In the genomic region with DNA sequence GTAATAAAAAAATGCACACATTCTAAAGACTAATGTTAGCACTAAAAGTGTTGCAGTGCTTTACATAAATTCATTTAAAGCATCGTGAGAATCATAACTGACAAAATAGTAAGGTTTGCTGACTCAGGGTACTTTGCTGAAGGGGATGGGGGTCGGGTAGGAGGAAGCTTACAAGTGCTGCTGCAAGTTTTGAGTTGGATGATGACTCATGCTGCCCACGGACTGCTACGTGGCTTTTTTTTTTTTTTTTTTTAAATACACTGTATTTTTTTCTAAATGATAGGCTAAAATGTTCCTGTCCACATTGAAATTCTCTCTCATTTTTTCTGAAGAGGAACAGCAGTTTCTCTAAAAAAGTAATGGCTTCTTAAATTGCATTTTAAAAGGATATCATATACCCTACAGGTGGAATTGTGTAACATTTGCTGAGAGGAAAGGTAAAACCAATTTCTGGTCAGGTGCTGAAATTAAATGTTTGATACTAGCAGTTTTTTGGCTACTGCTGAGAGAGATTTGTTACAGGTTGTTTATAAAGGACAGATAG, we compare ENCODE assay signal across 8 cellular contexts. TPM values are rescaled to one million over a fixed set of nuclear protein-coding genes. Genes with fewer than 3 reads are reported as not detected.
DNase-seq lines count a peak whose midpoint lies in the region; ATAC-seq and TF ChIP-seq lines count a peak whose summit lies in the region.

No MANE protein-coding gene starts in this region.

- POLR2A ChIA-PET in HEK293T (lab: Yijun Ruan, JAX): interaction anchor here (1.0 kb wide), 1 partner anchor 57 kb away, joined by 3 read pairs; no protein-coding TSS in a partner anchor

- peak overlapping the region; percentile 71 to 92 for H3K4me3 Mint-ChIP-seq in CD14-positive monocyte

- TF ChIP-seq POLR2A in heart left ventricle (IDR thresholded peaks at IDR 0.05): no peak

- no peaks in the 10 kb centered on the region for H3K27me3 ChIP-seq in heart left ventricle

- H3K36me3 Mint-ChIP-seq in CD14-positive monocyte: peaks cover 1 to 10% of the 10 kb centered on the region in 2 donors

- peaks cover 1 to 5% (median 4%) of the 10 kb centered on the region in 3 donors for H3K27me3 Mint-ChIP-seq in CD14-positive monocyte (ENCODE audit: low read depth in 3 of 3)

- peak overlapping the region; percentile 95 to 99 (median 98) for H3K27ac Mint-ChIP-seq in CD14-positive monocyte

- intact Hi-C loops in CD14-positive monocyte (cut with micrococcal nuclease) (no loop called here), heart left ventricle (cut with DNase I) (loop anchor here in 2 of 10 donors (5.0 to 10.0 kb wide), 2 partner anchors 39 to 504 kb away; a partner anchor contains a TSS)

- WGBS in heart left ventricle, 4 donors: 0 to 2% (median 1%) methylated on average over 4 of the region's 4 CpGs

- H3K4me3 ChIP-seq in heart left ventricle (peak overlapping the region in 9 of 12 donors; percentile 60 to 89 (median 70)), retinal pigment epithelial cell (ENCODE audit: low read length) (peak overlapping the region; percentile 100)

- peaks cover 0 to 2% (median 0%) of the 10 kb centered on the region in 7 donors for H3K9me3 Mint-ChIP-seq in CD14-positive monocyte

- peaks cover 38% of the 10 kb centered on the region for H3K4me1 Mint-ChIP-seq in CD14-positive monocyte

- TF ChIP-seq CTCF in CD14-positive monocyte (IDR thresholded peaks at IDR 0.05) (no peak), heart left ventricle (IDR thresholded peaks at IDR 0.05) (no peak), retinal pigment epithelial cell (conservative IDR thresholded peaks at IDR 0.05; ENCODE audit: low read depth, low read length) (no peak)

- peaks cover 5 to 43% (median 29%) of the 10 kb centered on the region in 12 donors for H3K4me1 ChIP-seq in heart left ventricle

- H3K27ac ChIP-seq in heart left ventricle: peak overlapping the region in 11 of 12 donors; percentile 91 to 96 (median 93)

- DNase-seq in CD14-positive monocyte (ENCODE audit: low spot score) (peak; percentile 89), HEK293T (ENCODE audit: extremely low spot score) (peak; percentile 28), SIG-M5 treated with dmso at 0.1 percent for 504 hours (lab: John Stamatoyannopoulos, UW; ENCODE audit: unreplicated experiment) (peak; percentile 86), heart left ventricle (peak in 4 of 5 donors; percentile 34 to 43 (median 42)), retinal pigment epithelial cell (ENCODE audit: low read depth) (peak; percentile 89), DMS153 treated with DMSO at 0.1 percent for 48 hours (lab: John Stamatoyannopoulos, UW; ENCODE audit: unreplicated experiment) (no peak)
- DNase-seq in activated naive CD4-positive, alpha-beta T cell treated with anti-CD3 and anti-CD28 coated beads, Interleukin-2, amount 50 U/mL, for 16 hours: peak; percentile 76

- no peaks in the 10 kb centered on the region for H3K9me3 ChIP-seq in heart left ventricle

- CTCF ChIA-PET in HEK293T (lab: Yijun Ruan, JAX): interaction anchor here (0.6 kb wide), 1 partner anchor 40 kb away, joined by 5 read pairs; no protein-coding TSS in a partner anchor

- ATAC-seq in heart left ventricle (peak in 2 of 4 donors; percentile 36 to 44), HG03280 (IDR thresholded peaks at IDR 0.05; ENCODE audit: unreplicated experiment) (no peak)

- H3K36me3 ChIP-seq in heart left ventricle: no peaks in the 10 kb centered on the region

TF ChIP-seq in HEK293T, 16 proteins besides CTCF, POLR2A, EP300 and RAD21:
- TF ChIP-seq ZNF384 (IDR thresholded peaks at IDR 0.05) (peak; percentile 91), HDGF (IDR thresholded peaks at IDR 0.05; ENCODE audit: borderline replicate concordance) (no peak), BHLHE40 (IDR thresholded peaks at IDR 0.05; ENCODE audit: borderline replicate concordance) (no peak)

RNA-seq across cellular contexts. Expression of a gene that starts 2.2 kb away (rescaled TPM):
- polyA plus RNA-seq in CD14-positive monocyte (10 to 100 TPM in 1 of 2 donors, 1 to 10 TPM in 1; 8.6 to 10.2 TPM), heart left ventricle (10 to 100 TPM in 1 of 2 donors, 1 to 10 TPM in 1; 3.6 to 17.5 TPM)
- 10 to 100 TPM; 10.4 to 26.2 (median 18.2) TPM for total RNA-seq in heart left ventricle

RNA-seq across cellular contexts. Expression of a gene that starts 49.6 kb away (rescaled TPM):
- polyA plus RNA-seq in CD14-positive monocyte (1 to 10 TPM; 4.7 to 9.3 TPM), heart left ventricle (10 to 100 TPM in 1 of 2 donors, 1 to 10 TPM in 1; 8.3 to 12.6 TPM)
- total RNA-seq in heart left ventricle: 10 to 100 TPM in 1 of 9 donors, 1 to 10 TPM in 8; 4.9 to 10.4 (median 8.3) TPM
